Comparison of ENCODE assay signal across 27 cellular contexts in the genomic region with DNA sequence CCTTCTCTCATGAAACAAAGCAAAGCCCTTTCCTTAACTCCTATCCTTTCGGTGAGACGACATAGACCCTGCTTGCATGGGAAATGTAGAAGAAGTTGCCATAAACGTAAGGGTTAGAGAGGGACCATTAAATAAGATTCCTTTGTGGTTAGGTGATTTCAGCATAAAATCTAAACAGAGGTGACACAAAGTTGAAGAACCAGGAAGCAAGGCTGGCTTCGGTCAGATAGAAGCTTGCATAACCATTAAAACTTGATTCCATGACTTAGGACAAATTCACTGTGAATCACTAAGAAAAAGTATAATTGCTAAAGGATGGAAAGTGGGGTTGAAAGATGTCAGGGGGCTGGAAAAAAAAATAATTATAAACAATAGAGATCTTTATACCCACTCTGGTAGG. TPM values are rescaled to one million over a fixed set of nuclear protein-coding genes. Genes with fewer than 3 reads are reported as not detected.
DNase-seq lines count a peak whose midpoint lies in the region; FAIRE-seq and TF ChIP-seq lines count a peak whose summit lies in the region.
"Had no signal": no experiment of that assay in that cellular context is flagged by ENCODE, and none has a peak within 500 bp of the region (broad histone marks: within the 10 kb centered on the region; RNA-seq: fewer than 3 reads in every experiment).

No MANE protein-coding gene starts in this region.

- H3K27me3 Mint-ChIP-seq in Calu3 (ENCODE audit: unreplicated experiment): no peaks in the 10 kb centered on the region

- intact Hi-C loops in Calu3 (cut with micrococcal nuclease; ENCODE audit: unreplicated experiment): loop anchor here (5.0 kb wide), 2 partner anchors 283 to 668 kb away; a partner anchor contains a TSS

- peak overlapping the region; percentile 46 for H3K27ac Mint-ChIP-seq in Calu3 (ENCODE audit: unreplicated experiment)
- H3K27ac Mint-ChIP-seq: CD4-positive, alpha-beta T cell had no signal

- no peaks in the 10 kb centered on the region for H3K27me3 ChIP-seq in bronchial epithelial cell (ENCODE audit: control insufficient read depth, insufficient read depth, low read length)
- H3K27me3 ChIP-seq: BLaER1 treated with 17β-estradiol and CSF1 and Interleukin-3, amounts not matched to agents 10 nM and 100 nM had no signal

- no TSS peak for BruUV-seq in Calu3 (replicated peaks; lab: Mats Ljungman, UMichigan)

- peaks cover 52% of the 10 kb centered on the region for H3K4me1 Mint-ChIP-seq in Calu3 (ENCODE audit: low read depth, unreplicated experiment)

- H3K4me3 ChIP-seq in bronchial epithelial cell (ENCODE audit: low read depth, low read length): no peak overlapping the region
- H3K4me3 ChIP-seq: BLaER1 treated with 17β-estradiol and CSF1 and Interleukin-3, amounts not matched to agents 10 nM and 100 nM; GM12878 had no signal

- CTCF ChIA-PET in Calu3 (lab: Charles Lee): interaction anchor here (0.6 to 1.8 kb wide), 9 partner anchors 15 to 380 kb away, joined by 3 to 7 read pairs (median 4); a partner anchor contains a TSS

- no peak overlapping the region for H3K4me3 Mint-ChIP-seq in Calu3 (ENCODE audit: low read depth, unreplicated experiment)
- H3K4me3 Mint-ChIP-seq: CD4-positive, alpha-beta T cell had no signal

- no peak for TF ChIP-seq CTCF in Calu3 (IDR thresholded peaks at IDR 0.05; ENCODE audit: unreplicated experiment)
- no peak for TF ChIP-seq CTCF in bronchial epithelial cell (IDR thresholded peaks at IDR 0.05; ENCODE audit: insufficient read depth, low read length, severe bottlenecking)

- no peaks in the 10 kb centered on the region for H3K36me3 Mint-ChIP-seq in Calu3 (ENCODE audit: insufficient read depth, unreplicated experiment)

- DNase-seq in Calu3: no peak
- DNase-seq in H4 (ENCODE audit: low spot score): peak; percentile 33
- DNase-seq in bronchial epithelial cell (ENCODE audit: low read depth): peak; percentile 43
- peak; percentile 52 for DNase-seq in kidney tubule cell (ENCODE audit: low spot score)
- no peak for DNase-seq in 8988T
- no peak for DNase-seq in AG08395 (ENCODE audit: low spot score)
- no peak for DNase-seq in GM19238 (ENCODE audit: insufficient read length, low spot score)
- DNase-seq: AML-193; CD4-positive, alpha-beta T cell; DMS53; GDM1; GOT3; HCEC 1CT; NCI-H1048; NCI-H1417 treated with DMSO at 0.1 percent for 48 hours; NCI-H1694 treated with DMSO at 0.1 percent for 48 hours; NCI-H2081; NCI-H226; NCI-H510A; NCI-H69; OCI-M1; SK-N-SH; SW 1271 had no signal

- peaks cover 2% of the 10 kb centered on the region for H3K9me3 Mint-ChIP-seq in Calu3 (ENCODE audit: low read depth, unreplicated experiment)
- H3K9me3 Mint-ChIP-seq: CD4-positive, alpha-beta T cell had no signal

- no peak for FAIRE-seq in bronchial epithelial cell (lab: Jason Lieb, UNC)
- FAIRE-seq: A204.1, GM12878, RCC 7860 had no signal

- H3K36me3 ChIP-seq in bronchial epithelial cell (ENCODE audit: control insufficient read depth, insufficient read depth, low read length): no peaks in the 10 kb centered on the region
- H3K36me3 ChIP-seq: BLaER1 treated with 17β-estradiol and CSF1 and Interleukin-3, amounts not matched to agents 10 nM and 100 nM had no signal

RNA-seq across cellular contexts. Expression of a gene that starts 30.9 kb away (rescaled TPM):
- 58.2 and 70.9 TPM in 2 replicates for total RNA-seq in Calu3 (2022)
- 6.7 and 14.2 TPM in 2 replicates for total RNA-seq in H4 (2014; rRNA removed; shearing (Covaris generic))
- total RNA-seq in bronchial epithelial cell: 3.7 and 7.2 TPM in 2 replicates
- total RNA-seq: CD4-positive, alpha-beta T cell; GM12878 had no signal

RNA-seq across cellular contexts. Expression of a gene that starts 47.5 kb away (rescaled TPM):
- total RNA-seq in Calu3 (2022): 54.6 and 60.3 TPM in 2 replicates
- 0.95 and 2.1 TPM in 2 replicates for total RNA-seq in H4 (2014; rRNA removed; shearing (Covaris generic))
- 4.0 and 4.7 TPM in 2 replicates for total RNA-seq in bronchial epithelial cell
- total RNA-seq: CD4-positive, alpha-beta T cell; GM12878 had no signal

Comparison
In these comparisons a context has a peak if more than half of its experiments do, and no peak if none do; other contexts are left out.
1. DNase-seq: peak in H4 (single experiment), bronchial epithelial cell (single experiment) and kidney tubule cell (single experiment); none in Calu3 (single experiment), 8988T (single experiment), AG08395 (single experiment) and GM19238 (single experiment).